In genomic region chr7:28479507-28479947, GRCh38 we compare ENCODE assay signal across 14 cellular contexts.
A peak's percentile ranks its signal among the peaks of the same experiment; 100 is the strongest.
DNase-seq lines count a peak whose midpoint lies in the region; ATAC-seq and TF ChIP-seq lines count a peak whose summit lies in the region.
"Had no signal": no experiment of that assay in that cellular context is flagged by ENCODE, and none has a peak within 500 bp of the region (broad histone marks: within the 10 kb centered on the region; RNA-seq: fewer than 3 reads in every experiment).

No MANE protein-coding gene starts in this region.

- ATAC-seq in GM18867 (IDR thresholded peaks at IDR 0.05; ENCODE audit: unreplicated experiment) (peak; percentile 76), GM21526 (IDR thresholded peaks at IDR 0.05; ENCODE audit: low FRiP score, unreplicated experiment) (peak; percentile 68), HG03064 (IDR thresholded peaks at IDR 0.05; ENCODE audit: low read depth, unreplicated experiment) (peak; percentile 68), left colon (no peak)

- peaks cover 50% of the 10 kb centered on the region for H3K4me1 ChIP-seq in GM23248 (ENCODE audit: insufficient read depth)
- H3K4me1 ChIP-seq: testis had no signal

- H3K4me2 ChIP-seq in GM23248 (ENCODE audit: unreplicated experiment): no peak overlapping the region

- intact Hi-C loops in left colon (cut with DNase I, micrococcal nuclease): no loop called here

- H3K4me3 ChIP-seq in GM23248: no peak overlapping the region
- H3K4me3 ChIP-seq: heart right ventricle, testis had no signal

- no peaks in the 10 kb centered on the region for H3K36me3 ChIP-seq in GM23248 (ENCODE audit: low read depth)
- H3K36me3 ChIP-seq: heart right ventricle had no signal

- no peak for DNase-seq in nephron progenitor cell
- no peak for DNase-seq in NCI-H82 (lab: John Stamatoyannopoulos, UW)
- no peak for DNase-seq in DMS79 (lab: John Stamatoyannopoulos, UW)
- no peak for DNase-seq in left colon
- DNase-seq in GM23248: no peak
- DNase-seq: activated CD8-positive, alpha-beta memory T cell treated with anti-CD3 and anti-CD28 coated beads, Interleukin-2, amount 50 U/mL, for 48 hours; heart right ventricle; IMR-90; NCI-H2081 treated with DMSO at 0.1 percent for 48 hours; testis had no signal

- no peaks in the 10 kb centered on the region for H3K9me3 Mint-ChIP-seq in nephron progenitor cell
- H3K9me3 Mint-ChIP-seq: memory B cell had no signal

- no peaks in the 10 kb centered on the region for H3K36me3 Mint-ChIP-seq in nephron progenitor cell (ENCODE audit: low read depth)
- H3K36me3 Mint-ChIP-seq: memory B cell had no signal

- H3K9me2 ChIP-seq in GM23248 (ENCODE audit: insufficient read depth): no peaks in the 10 kb centered on the region

- TF ChIP-seq CTCF in nephron progenitor cell (IDR thresholded peaks at IDR 0.05): no peak

- peak overlapping the region; percentile 60 for H3K27ac Mint-ChIP-seq in nephron progenitor cell
- H3K27ac Mint-ChIP-seq: memory B cell had no signal

- H3K9me3 ChIP-seq in GM23248 (ENCODE audit: low read depth): no peaks in the 10 kb centered on the region
- H3K9me3 ChIP-seq: heart right ventricle, testis had no signal

- 93 to 95% methylated on average over 6 of the region's 6 CpGs for WGBS in GM23248 (ENCODE audit: low coverage in 1 of 2, low lambda C conversion rate in 2 of 2, missing lambda C conversion rate in 2 of 2), 2 experiments

- H3F3A ChIP-seq in GM23248 (ENCODE audit: insufficient read depth): peaks cover 40% of the 10 kb centered on the region

- H3K4me3 Mint-ChIP-seq in nephron progenitor cell: no peak overlapping the region
- H3K4me3 Mint-ChIP-seq: memory B cell had no signal

- H3K4me1 Mint-ChIP-seq in nephron progenitor cell: peaks cover 78% of the 10 kb centered on the region

- in situ Hi-C loops in GM23248 (cut with MboI): no loop called here

- no peak overlapping the region for H3K27ac ChIP-seq in GM23248
- H3K27ac ChIP-seq: heart right ventricle, testis had no signal

- no peaks in the 10 kb centered on the region for H3K79me2 ChIP-seq in GM23248 (ENCODE audit: insufficient read depth)

- no peaks in the 10 kb centered on the region for H3K27me3 ChIP-seq in GM23248 (replicated peaks; ENCODE audit: insufficient read depth)
- H3K27me3 ChIP-seq: heart right ventricle, testis had no signal

- H3K27me3 Mint-ChIP-seq in nephron progenitor cell (ENCODE audit: low read depth, poor library complexity): peaks cover 4% of the 10 kb centered on the region

- no peaks in the 10 kb centered on the region for H4K20me1 ChIP-seq in GM23248 (ENCODE audit: insufficient read depth)

- H2AFZ ChIP-seq in GM23248: no peak overlapping the region

- H3K9ac ChIP-seq in GM23248: no peak overlapping the region
